Comparison of ENCODE assay signal across 15 cellular contexts in the genomic region with DNA sequence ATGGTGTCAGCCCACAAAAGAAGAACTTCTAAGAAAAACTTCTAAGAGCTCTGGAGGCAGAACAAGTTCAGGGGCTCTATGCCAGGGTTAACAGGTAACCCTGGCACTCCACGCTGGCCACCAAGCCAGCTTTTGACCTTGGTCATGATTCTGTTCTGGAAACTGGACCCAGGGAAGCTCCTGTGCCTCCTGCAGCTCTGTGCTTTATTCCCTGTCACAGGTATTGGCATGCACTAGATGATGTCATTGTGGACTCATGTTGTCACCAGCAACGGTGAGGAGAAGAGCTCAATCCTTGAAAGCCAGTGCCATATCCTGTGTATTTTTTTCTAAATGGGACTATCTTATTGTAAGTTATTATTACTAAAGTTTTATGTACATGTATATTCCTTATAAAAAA. TPM values are rescaled to one million over a fixed set of nuclear protein-coding genes. Genes with fewer than 3 reads are reported as not detected.
DNase-seq lines count a peak whose midpoint lies in the region; ATAC-seq and TF ChIP-seq lines count a peak whose summit lies in the region.
"Had no signal": no experiment of that assay in that cellular context is flagged by ENCODE, and none has a peak within 500 bp of the region (broad histone marks: within the 10 kb centered on the region; RNA-seq: fewer than 3 reads in every experiment).

No MANE protein-coding gene starts in this region.

- BruUV-seq in PC-9 (replicated peaks; lab: Mats Ljungman, UMichigan), result no TSS peak

- H3K4me1 ChIP-seq in GM23248 (ENCODE audit: insufficient read depth) (peaks cover 29% of the 10 kb centered on the region), PC-9 (replicated peaks; ENCODE audit: insufficient read depth) (peaks cover 88% of the 10 kb centered on the region), esophagus muscularis mucosa (no peaks in the 10 kb centered on the region), right lobe of liver (peaks cover 0 to 40% (median 10%) of the 10 kb centered on the region in 4 donors), testis (no peaks in the 10 kb centered on the region)

- peaks cover 1% of the 10 kb centered on the region for H3K27me3 Mint-ChIP-seq in activated CD8-positive, alpha-beta T cell treated with anti-CD3 and anti-CD28 coated beads for 36 hours
- peaks cover 13% of the 10 kb centered on the region for H3K27me3 Mint-ChIP-seq in nephron progenitor cell (ENCODE audit: low read depth, poor library complexity)

- H3F3A ChIP-seq in GM23248 (ENCODE audit: insufficient read depth) (peaks cover 19% of the 10 kb centered on the region; the same call in 1 of the 2 replicates), PC-9 (ENCODE audit: insufficient read depth, low read depth) (peaks cover 63% of the 10 kb centered on the region)

- no peak overlapping the region for H3K4me3 Mint-ChIP-seq in activated CD8-positive, alpha-beta T cell treated with anti-CD3 and anti-CD28 coated beads for 36 hours
- no peak overlapping the region for H3K4me3 Mint-ChIP-seq in nephron progenitor cell

- H3K4me1 Mint-ChIP-seq in activated CD8-positive, alpha-beta T cell treated with anti-CD3 and anti-CD28 coated beads for 36 hours (ENCODE audit: low read depth), result peaks cover 9% of the 10 kb centered on the region
- H3K4me1 Mint-ChIP-seq in nephron progenitor cell, result peaks cover 10% of the 10 kb centered on the region

- H2AFZ ChIP-seq in GM23248 (no peak overlapping the region), PC-9 (peak overlapping the region; percentile 28; the same call in 1 of the 2 replicates)

- H3K27me3 ChIP-seq in GM23248 (replicated peaks; ENCODE audit: insufficient read depth), result no peaks in the 10 kb centered on the region
- H3K27me3 ChIP-seq in PC-9 (ENCODE audit: insufficient read depth, low read depth), result no peaks in the 10 kb centered on the region
- H3K27me3 ChIP-seq in esophagus muscularis mucosa, result no peaks in the 10 kb centered on the region
- no peaks in the 10 kb centered on the region for H3K27me3 ChIP-seq in right lobe of liver
- H3K27me3 ChIP-seq in testis, result no peaks in the 10 kb centered on the region

- peak; percentile 42 to 65 (median 54) for ATAC-seq in right lobe of liver
- no peak for ATAC-seq in activated CD8-positive, alpha-beta T cell treated with anti-CD3 and anti-CD28 coated beads for 36 hours
- ATAC-seq: SK-N-SH treated with all-trans-retinoic acid at 6 μM for 48 hours had no signal

- H3K9me2 ChIP-seq in GM23248 (ENCODE audit: insufficient read depth) (no peaks in the 10 kb centered on the region), PC-9 (ENCODE audit: insufficient read depth) (no peaks in the 10 kb centered on the region)

- TF ChIP-seq CTCF in PC-9 (conservative IDR thresholded peaks at IDR 0.05), result no peak
- no peak for TF ChIP-seq CTCF in esophagus muscularis mucosa (IDR thresholded peaks at IDR 0.05)
- TF ChIP-seq CTCF in right lobe of liver (IDR thresholded peaks at IDR 0.05), result no peak
- no peak for TF ChIP-seq CTCF in activated CD8-positive, alpha-beta T cell treated with anti-CD3 and anti-CD28 coated beads for 36 hours (IDR thresholded peaks at IDR 0.05)
- no peak for TF ChIP-seq CTCF in nephron progenitor cell (IDR thresholded peaks at IDR 0.05)
- no peak for TF ChIP-seq CTCF in testis (IDR thresholded peaks at IDR 0.05)

- H3K4me3 ChIP-seq in GM23248, result no peak overlapping the region
- peak overlapping the region; percentile 43; the same call in 1 of the 2 replicates for H3K4me3 ChIP-seq in PC-9
- no peak overlapping the region for H3K4me3 ChIP-seq in esophagus muscularis mucosa
- H3K4me3 ChIP-seq in right lobe of liver, result no peak overlapping the region
- H3K4me3 ChIP-seq in testis, result no peak overlapping the region

- CTCF ChIA-PET in PC-9 (lab: Charles Lee), result interaction anchor here (0.6 to 2.0 kb wide), 5 partner anchors 37 to 163 kb away, joined by 3 to 8 read pairs (median 3); no protein-coding TSS in a partner anchor
- CTCF ChIA-PET in activated CD8-positive, alpha-beta T cell treated with anti-CD3 and anti-CD28 coated beads for 36 hours (lab: Charles Lee), result no interaction called here

- no peaks in the 10 kb centered on the region for H4K20me1 ChIP-seq in GM23248 (ENCODE audit: insufficient read depth)
- no peaks in the 10 kb centered on the region for H4K20me1 ChIP-seq in PC-9 (ENCODE audit: insufficient read depth)

- TF ChIP-seq EP300 in esophagus muscularis mucosa (IDR thresholded peaks at IDR 0.05), result no peak

- 59 to 66% methylated on average over 2 of the region's 2 CpGs for WGBS in GM23248 (ENCODE audit: low coverage in 1 of 2, low lambda C conversion rate in 2 of 2, missing lambda C conversion rate in 2 of 2), 2 experiments
- WGBS in esophagus muscularis mucosa, result 79% methylated on average over 2 of the region's 2 CpGs
- 34% methylated on average over 2 of the region's 2 CpGs for WGBS in right lobe of liver (ENCODE audit: insufficient coverage, low coverage, low lambda C conversion rate, missing lambda C conversion rate)
- WGBS in testis, 2 donors, result 70 to 86% methylated on average over 2 of the region's 2 CpGs

- no peak overlapping the region for H3K4me2 ChIP-seq in GM23248 (ENCODE audit: unreplicated experiment)
- H3K4me2 ChIP-seq in PC-9, result peak overlapping the region; percentile 83

- in situ Hi-C loops in GM23248 (cut with MboI), result no loop called here

- TF ChIP-seq POLR2A in esophagus muscularis mucosa (IDR thresholded peaks at IDR 0.05; ENCODE audit: low read depth), result no peak
- no peak for TF ChIP-seq POLR2A in right lobe of liver (IDR thresholded peaks at IDR 0.05)
- TF ChIP-seq POLR2A in testis (IDR thresholded peaks at IDR 0.05), result no peak

- no peak overlapping the region for H3K27ac Mint-ChIP-seq in activated CD8-positive, alpha-beta T cell treated with anti-CD3 and anti-CD28 coated beads for 36 hours
- no peak overlapping the region for H3K27ac Mint-ChIP-seq in nephron progenitor cell

- no peak overlapping the region for H3K27ac ChIP-seq in GM23248
- H3K27ac ChIP-seq in PC-9, result peak overlapping the region; percentile 99
- no peak overlapping the region for H3K27ac ChIP-seq in esophagus muscularis mucosa (replicated peaks in 1 of 4)
- H3K27ac ChIP-seq in right lobe of liver, result peak overlapping the region; percentile 67 to 95 (median 79)
- no peak overlapping the region for H3K27ac ChIP-seq in testis

- H3K9me3 Mint-ChIP-seq in activated CD8-positive, alpha-beta T cell treated with anti-CD3 and anti-CD28 coated beads for 36 hours, result no peaks in the 10 kb centered on the region
- H3K9me3 Mint-ChIP-seq in nephron progenitor cell, result no peaks in the 10 kb centered on the region

- H3K79me2 ChIP-seq in GM23248 (ENCODE audit: insufficient read depth) (no peaks in the 10 kb centered on the region), PC-9 (ENCODE audit: low read depth) (no peaks in the 10 kb centered on the region)

- H3K9ac ChIP-seq in GM23248, result no peak overlapping the region

- intact Hi-C loops in PC-9 (cut with micrococcal nuclease; ENCODE audit: unreplicated experiment) (loop anchor here (1.0 to 10.0 kb wide), 6 partner anchors 23 to 659 kb away; no protein-coding TSS in a partner anchor), esophagus muscularis mucosa (cut with DNase I) (no loop called here), right lobe of liver (cut with DNase I) (no loop called here), testis (cut with DNase I; ENCODE audit: low total_unique reads) (no loop called here)
- intact Hi-C loops in activated CD8-positive, alpha-beta T cell treated with anti-CD3 and anti-CD28 coated beads for 36 hours (cut with micrococcal nuclease), result no loop called here

- no peaks in the 10 kb centered on the region for H3K36me3 Mint-ChIP-seq in activated CD8-positive, alpha-beta T cell treated with anti-CD3 and anti-CD28 coated beads for 36 hours (ENCODE audit: low read depth)
- H3K36me3 Mint-ChIP-seq in nephron progenitor cell (ENCODE audit: low read depth), result no peaks in the 10 kb centered on the region

- H3K9me3 ChIP-seq in GM23248 (ENCODE audit: low read depth) (no peaks in the 10 kb centered on the region), PC-9 (ENCODE audit: insufficient read depth, low read depth) (no peaks in the 10 kb centered on the region), esophagus muscularis mucosa (no peaks in the 10 kb centered on the region), right lobe of liver (no peaks in the 10 kb centered on the region), testis (no peaks in the 10 kb centered on the region)

- no peaks in the 10 kb centered on the region for H3K36me3 ChIP-seq in GM23248 (ENCODE audit: low read depth)
- no peaks in the 10 kb centered on the region for H3K36me3 ChIP-seq in PC-9 (ENCODE audit: low read depth)
- H3K36me3 ChIP-seq in esophagus muscularis mucosa, result no peaks in the 10 kb centered on the region
- H3K36me3 ChIP-seq in right lobe of liver, result no peaks in the 10 kb centered on the region
- H3K36me3 ChIP-seq in testis (ENCODE audit: low read depth, missing control alignments), result no peaks in the 10 kb centered on the region

- DNase-seq in GM23248, result peak; percentile 24
- peak in 1 of 2 experiments; percentile 62 for DNase-seq in PC-9
- peak; percentile 26 for DNase-seq in esophagus muscularis mucosa (ENCODE audit: extremely low spot score)
- peak; percentile 40 to 84 (median 76) for DNase-seq in right lobe of liver
- no peak for DNase-seq in activated CD8-positive, alpha-beta T cell treated with anti-CD3 and anti-CD28 coated beads for 36 hours
- DNase-seq in nephron progenitor cell, result no peak
- no peak for DNase-seq in testis
- DNase-seq: COR-L47, DMS153, MM.1S, NCI-H1417, NCI-H2081, NCI-H774, SHP77 treated with DMSO at 0.1 percent for 48 hours had no signal

- POLR2A ChIA-PET in PC-9 (lab: Charles Lee; ENCODE audit: unreplicated experiment), result interaction anchor here (0.6 to 3.3 kb wide), 9 partner anchors 10 to 591 kb away, joined by 3 to 116 read pairs (median 4); no protein-coding TSS in a partner anchor
- POLR2A ChIA-PET in activated CD8-positive, alpha-beta T cell treated with anti-CD3 and anti-CD28 coated beads for 36 hours (lab: Charles Lee), result no interaction called here

RNA-seq across cellular contexts. Expression of a gene that starts 56.7 kb away (rescaled TPM):
- total RNA-seq in GM23248 (2014; rRNA removed; shearing (Covaris generic)), result 30.6 and 32.7 TPM in 2 replicates
- polyA plus RNA-seq in GM23248 (2016; fragmentation: Nextera tagmentation; extraction: Ambion mirVana) (66.5 and 69.0 TPM in 2 replicates), testis (ENCODE audit: insufficient read depth, low read depth, low replicate concordance) (11.8 TPM)
- total RNA-seq in PC-9 (2021) (270 and 272 TPM in 2 replicates), esophagus muscularis mucosa (10 to 100 TPM in 1 of 4 donors, 1 to 10 TPM in 3; 4.2 to 18.4 (median 6.3) TPM), right lobe of liver (10 to 100 TPM; 19.9 to 49.8 (median 34.6) TPM), testis (1 to 10 TPM; 4.9 to 5.2 TPM)
- 10 to 100 TPM; 25.3 to 26.4 TPM for total RNA-seq in activated CD8-positive, alpha-beta T cell treated with anti-CD3 and anti-CD28 coated beads for 36 hours

Comparison
In these comparisons a context has a peak if more than half of its experiments do, and no peak if none do; other contexts are left out.
1. DNase-seq: peak in GM23248 (single experiment), esophagus muscularis mucosa (single experiment) and right lobe of liver (3 of 3); none in activated CD8-positive, alpha-beta T cell treated with anti-CD3 and anti-CD28 coated beads for 36 hours (single experiment), nephron progenitor cell (single experiment) and testis (single experiment).
2. H3K27ac ChIP-seq: peak in PC-9 (single experiment) and right lobe of liver (3 of 3); none in GM23248 (single experiment), esophagus muscularis mucosa (0 of 4) and testis (0 of 2).